ENCODE assay signal across 1 cellular context in genomic region chr3:141071681-141072260, GRCh38.
TF ChIP-seq lines count a peak whose summit lies in the region.

No MANE protein-coding gene starts in this region.

TF ChIP-seq in H1, 55 proteins besides CTCF, POLR2A, EP300 and RAD21:
- TF ChIP-seq ZNF274 (IDR thresholded peaks at IDR 0.05; ENCODE audit: borderline replicate concordance, extremely low read depth, low read length) (no peak), BRCA1 (IDR thresholded peaks at IDR 0.05; ENCODE audit: low read depth, low read length) (no peak), BACH1 (IDR thresholded peaks at IDR 0.05; ENCODE audit: low read length) (no peak), ATF3 (IDR thresholded peaks at IDR 0.05; ENCODE audit: insufficient read depth, low read depth, low read length) (no peak), ATF2 (IDR thresholded peaks at IDR 0.05; ENCODE audit: low read length) (no peak), EZH2 (IDR thresholded peaks at IDR 0.05; ENCODE audit: low read depth, low read length, severe bottlenecking) (no peak), TBP (IDR thresholded peaks at IDR 0.05; ENCODE audit: low read depth, low read length) (no peak), KDM4A (IDR thresholded peaks at IDR 0.05; ENCODE audit: low read depth, low read length, severe bottlenecking) (no peak), EGR1 (IDR thresholded peaks at IDR 0.05; ENCODE audit: borderline replicate concordance, low read depth, low read length) (no peak)
